Comparison of ENCODE assay signal across 12 cellular contexts in the genomic region with DNA sequence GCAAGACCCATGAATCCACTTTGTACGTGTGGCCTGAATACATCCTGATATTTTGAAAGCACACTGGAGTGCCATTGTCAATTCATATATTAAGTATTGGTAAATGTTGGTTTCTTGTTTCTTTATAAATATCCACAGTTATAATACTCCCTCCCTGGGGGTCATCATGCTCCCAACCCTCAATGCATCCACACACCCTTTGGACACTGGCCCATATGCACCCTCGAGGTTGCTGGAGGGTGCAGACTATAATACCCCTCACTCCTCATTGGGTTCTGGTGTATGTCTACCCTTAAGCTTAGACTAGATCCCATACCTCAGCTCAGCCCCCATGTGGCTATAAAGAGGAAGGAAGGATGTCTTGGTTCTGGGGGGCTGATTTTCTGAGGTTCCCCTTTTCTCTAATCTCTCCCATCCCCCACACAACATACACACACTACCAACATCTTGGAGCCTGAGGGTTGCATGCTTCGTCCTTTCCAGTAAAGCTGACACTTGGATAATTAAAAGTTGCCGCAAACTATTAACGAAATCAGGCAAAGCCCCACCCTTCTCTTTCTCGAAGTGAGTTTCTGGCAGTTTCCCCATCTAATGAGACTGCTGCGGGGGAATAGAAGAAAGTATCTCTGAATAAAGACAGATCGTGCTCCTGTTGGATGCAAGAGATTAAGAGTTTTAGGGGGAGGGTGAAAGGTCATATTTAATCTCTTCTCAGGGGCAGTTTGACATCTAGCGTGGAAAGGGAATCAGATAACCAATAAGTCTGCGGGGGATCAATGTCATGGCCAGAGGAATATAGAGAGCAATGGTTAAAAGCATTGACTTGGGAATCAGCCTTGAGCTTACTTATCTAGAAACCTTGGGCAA. TPM values are rescaled to one million over a fixed set of nuclear protein-coding genes. Genes with fewer than 3 reads are reported as not detected.
DNase-seq lines count a peak whose midpoint lies in the region; ATAC-seq and TF ChIP-seq lines count a peak whose summit lies in the region.
"Had no signal": no experiment of that assay in that cellular context is flagged by ENCODE, and none has a peak within 500 bp of the region (broad histone marks: within the 10 kb centered on the region; RNA-seq: fewer than 3 reads in every experiment).

No MANE protein-coding gene starts in this region.

- no peaks in the 10 kb centered on the region for H3K27me3 ChIP-seq in osteoblast (ENCODE audit: insufficient read depth, low read length)

- no peaks in the 10 kb centered on the region for H3K27me3 Mint-ChIP-seq in activated CD4-positive, alpha-beta T cell treated with anti-CD3 and anti-CD28 coated beads for 36 hours
- H3K27me3 Mint-ChIP-seq in activated naive CD8-positive, alpha-beta T cell treated with anti-CD3 and anti-CD28 coated beads, Interleukin-2, amount 50 U/mL, for 24 hours = no peaks in the 10 kb centered on the region

- ATAC-seq in activated CD4-positive, alpha-beta T cell treated with anti-CD3 and anti-CD28 coated beads for 36 hours = no peak
- no peak for ATAC-seq in activated naive CD8-positive, alpha-beta T cell treated with anti-CD3 and anti-CD28 coated beads, Interleukin-2, amount 50 U/mL, for 24 hours
- ATAC-seq in HG02885 (IDR thresholded peaks at IDR 0.05; ENCODE audit: poor library complexity, unreplicated experiment) (no peak), HG02884 (IDR thresholded peaks at IDR 0.05; ENCODE audit: unreplicated experiment) (no peak), HG02970 (IDR thresholded peaks at IDR 0.05; ENCODE audit: low FRiP score, unreplicated experiment) (no peak)
- ATAC-seq: activated CD4-positive, CD25-positive, alpha-beta regulatory T cell treated with anti-CD3 and anti-CD28 coated beads, Interleukin-2, amount 50 U/mL, for 24 hours had no signal

- H4K20me1 ChIP-seq in osteoblast (ENCODE audit: insufficient read depth, low read length) = peaks cover 20% of the 10 kb centered on the region

- no peak overlapping the region for H3K4me2 ChIP-seq in osteoblast (ENCODE audit: insufficient read depth, low read length)

- H3K9me3 ChIP-seq in osteoblast (ENCODE audit: low read depth, low read length) = no peaks in the 10 kb centered on the region

- H3K4me3 Mint-ChIP-seq in activated CD4-positive, alpha-beta T cell treated with anti-CD3 and anti-CD28 coated beads for 36 hours = no peak overlapping the region
- no peak overlapping the region for H3K4me3 Mint-ChIP-seq in activated naive CD8-positive, alpha-beta T cell treated with anti-CD3 and anti-CD28 coated beads, Interleukin-2, amount 50 U/mL, for 24 hours

- intact Hi-C loops in activated CD4-positive, alpha-beta T cell treated with anti-CD3 and anti-CD28 coated beads for 36 hours (cut with DNase I, micrococcal nuclease) = no loop called here

- CTCF ChIA-PET in activated CD4-positive, alpha-beta T cell treated with anti-CD3 and anti-CD28 coated beads for 36 hours (lab: Charles Lee) = interaction anchor here (0.8 to 13.7 kb wide), 4 partner anchors 10 to 263 kb away, joined by 3 to 271 read pairs (median 122); no protein-coding TSS in a partner anchor

- H3K27ac ChIP-seq in osteoblast (ENCODE audit: low read depth, low read length) = no peak overlapping the region

- H3K79me2 ChIP-seq in osteoblast (ENCODE audit: insufficient read depth, low read length) = peaks cover 7% of the 10 kb centered on the region

- H3K36me3 Mint-ChIP-seq in activated CD4-positive, alpha-beta T cell treated with anti-CD3 and anti-CD28 coated beads for 36 hours (ENCODE audit: low read depth) = peaks cover 53% of the 10 kb centered on the region
- H3K36me3 Mint-ChIP-seq in activated naive CD8-positive, alpha-beta T cell treated with anti-CD3 and anti-CD28 coated beads, Interleukin-2, amount 50 U/mL, for 24 hours (ENCODE audit: low read depth) = peaks cover 43% of the 10 kb centered on the region

- no peak for DNase-seq in activated CD4-positive, alpha-beta T cell treated with anti-CD3 and anti-CD28 coated beads for 36 hours
- no peak for DNase-seq in activated CD4-positive, alpha-beta T cell treated with anti-CD3 and anti-CD28 coated beads, Interleukin-2, amount 50 U/mL, for 48 hours
- DNase-seq in NOMO-1 treated with dmso at 0.1 percent for 144 hours (lab: John Stamatoyannopoulos, UW; ENCODE audit: unreplicated experiment) (peak; percentile 95), osteoblast (ENCODE audit: insufficient read length, low spot score, missing footprints) (peak; percentile 48)
- DNase-seq in activated naive CD8-positive, alpha-beta T cell treated with anti-CD3 and anti-CD28 coated beads, Interleukin-2, amount 50 U/mL, for 24 hours = no peak
- DNase-seq: left cardiac atrium, NCI-H748 treated with DMSO at 0.1 percent for 48 hours, retina had no signal

- TF ChIP-seq CTCF in osteoblast (IDR thresholded peaks at IDR 0.05; ENCODE audit: extremely low read depth, low read depth, low read length) = no peak

- no peak overlapping the region for H2AFZ ChIP-seq in osteoblast (ENCODE audit: low read length)

- POLR2A ChIA-PET in activated CD4-positive, alpha-beta T cell treated with anti-CD3 and anti-CD28 coated beads for 36 hours (lab: Charles Lee) = interaction anchor here (0.7 kb wide), 1 partner anchor 130 kb away, joined by 3 read pairs; no protein-coding TSS in a partner anchor

- peaks cover 58% of the 10 kb centered on the region for H3K4me1 Mint-ChIP-seq in activated CD4-positive, alpha-beta T cell treated with anti-CD3 and anti-CD28 coated beads for 36 hours
- H3K4me1 Mint-ChIP-seq in activated naive CD8-positive, alpha-beta T cell treated with anti-CD3 and anti-CD28 coated beads, Interleukin-2, amount 50 U/mL, for 24 hours = peaks cover 74% of the 10 kb centered on the region

- H3K4me3 ChIP-seq in osteoblast (ENCODE audit: insufficient read depth, low read length) = no peak overlapping the region

- H3K9me3 Mint-ChIP-seq in activated CD4-positive, alpha-beta T cell treated with anti-CD3 and anti-CD28 coated beads for 36 hours (ENCODE audit: low read depth) = no peaks in the 10 kb centered on the region
- H3K9me3 Mint-ChIP-seq in activated naive CD8-positive, alpha-beta T cell treated with anti-CD3 and anti-CD28 coated beads, Interleukin-2, amount 50 U/mL, for 24 hours = no peaks in the 10 kb centered on the region

- peak overlapping the region; percentile 35 for H3K27ac Mint-ChIP-seq in activated CD4-positive, alpha-beta T cell treated with anti-CD3 and anti-CD28 coated beads for 36 hours
- H3K27ac Mint-ChIP-seq in activated naive CD8-positive, alpha-beta T cell treated with anti-CD3 and anti-CD28 coated beads, Interleukin-2, amount 50 U/mL, for 24 hours = peak overlapping the region; percentile 75

- peaks cover 35% of the 10 kb centered on the region for H3K36me3 ChIP-seq in osteoblast (ENCODE audit: insufficient read depth, low read length)

- peaks cover 3% of the 10 kb centered on the region for H3K4me1 ChIP-seq in osteoblast (ENCODE audit: insufficient read depth, low read length)

RNA-seq across cellular contexts. Expression of gene PIM1, which starts 7.4 kb away (rescaled TPM):
- total RNA-seq in activated CD4-positive, alpha-beta T cell treated with anti-CD3 and anti-CD28 coated beads for 36 hours = 100 to 1,000 TPM; 137 to 163 TPM
- total RNA-seq in osteoblast = 14.8 and 16.2 TPM in 2 replicates

Comparison
In these comparisons a context has a peak if more than half of its experiments do, and no peak if none do; other contexts are left out.
1. DNase-seq: peak in NOMO-1 treated with dmso at 0.1 percent for 144 hours (single experiment) and osteoblast (single experiment); none in activated CD4-positive, alpha-beta T cell treated with anti-CD3 and anti-CD28 coated beads for 36 hours (single experiment), activated CD4-positive, alpha-beta T cell treated with anti-CD3 and anti-CD28 coated beads, Interleukin-2, amount 50 U/mL, for 48 hours (0 of 2) and activated naive CD8-positive, alpha-beta T cell treated with anti-CD3 and anti-CD28 coated beads, Interleukin-2, amount 50 U/mL, for 24 hours (single experiment).